Comparison of ENCODE assay signal across 1 cellular context in the genomic region with DNA sequence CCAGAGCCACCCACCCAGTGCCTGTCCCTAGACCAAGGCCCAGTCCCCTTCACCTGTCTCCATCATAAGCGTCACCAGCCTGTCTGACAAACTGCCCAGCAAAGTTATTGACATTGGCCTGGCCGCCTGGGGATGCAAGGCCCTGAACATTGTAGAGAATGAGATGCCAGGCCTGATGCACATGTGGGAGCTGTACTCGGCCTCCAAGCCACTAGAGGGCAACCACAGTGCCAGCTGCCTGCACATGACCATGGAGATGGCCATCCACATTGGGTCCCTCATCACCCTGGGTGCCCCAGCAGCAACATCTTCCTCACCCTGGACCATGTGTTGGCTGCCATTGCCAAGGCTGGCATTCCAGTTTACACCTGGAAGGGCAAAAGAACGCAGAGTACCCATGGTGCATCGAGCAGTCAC.
TF ChIP-seq lines count a peak whose summit lies in the region.

No MANE protein-coding gene starts in this region.

TF ChIP-seq in HepG2, 621 proteins besides CTCF, POLR2A, EP300 and RAD21 (continued from another document):
- TF ChIP-seq, protein P1, sequence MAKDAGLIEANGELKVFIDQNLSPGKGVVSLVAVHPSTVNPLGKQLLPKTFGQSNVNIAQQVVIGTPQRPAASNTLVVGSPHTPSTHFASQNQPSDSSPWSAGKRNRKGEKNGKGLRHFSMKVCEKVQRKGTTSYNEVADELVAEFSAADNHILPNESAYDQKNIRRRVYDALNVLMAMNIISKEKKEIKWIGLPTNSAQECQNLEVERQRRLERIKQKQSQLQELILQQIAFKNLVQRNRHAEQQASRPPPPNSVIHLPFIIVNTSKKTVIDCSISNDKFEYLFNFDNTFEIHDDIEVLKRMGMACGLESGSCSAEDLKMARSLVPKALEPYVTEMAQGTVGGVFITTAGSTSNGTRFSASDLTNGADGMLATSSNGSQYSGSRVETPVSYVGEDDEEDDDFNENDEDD (CRISPR knock-in tag; IDR thresholded peaks at IDR 0.05; ENCODE audit: borderline replicate concordance) = no peak
- TF ChIP-seq MIER3 (CRISPR knock-in tag; IDR thresholded peaks at IDR 0.05; ENCODE audit: borderline replicate concordance) (no peak), ZBTB7A (CRISPR knock-in tag; IDR thresholded peaks at IDR 0.05) (no peak), MZF1 (CRISPR knock-in tag; IDR thresholded peaks at IDR 0.05; ENCODE audit: borderline replicate concordance) (no peak), ZMYM4 (CRISPR knock-in tag; IDR thresholded peaks at IDR 0.05) (0 out of 2 replicates have a peak, but pooled peaks have one; percentile 29), RXRA (CRISPR knock-in tag; IDR thresholded peaks at IDR 0.05) (no peak), ZNF30 (CRISPR knock-in tag; IDR thresholded peaks at IDR 0.05) (no peak), CENPT (CRISPR knock-in tag; IDR thresholded peaks at IDR 0.05; ENCODE audit: low read depth) (no peak), MBNL3 (CRISPR knock-in tag; conservative IDR thresholded peaks at IDR 0.05) (no peak), ZFP36L1 (CRISPR knock-in tag; IDR thresholded peaks at IDR 0.05) (no peak), KDM4B (CRISPR knock-in tag; IDR thresholded peaks at IDR 0.05) (no peak), KDM5B (CRISPR knock-in tag; IDR thresholded peaks at IDR 0.05; ENCODE audit: borderline replicate concordance) (no peak), FOXJ3 (CRISPR knock-in tag; IDR thresholded peaks at IDR 0.05; ENCODE audit: borderline replicate concordance) (no peak), TEAD2 (CRISPR knock-in tag; IDR thresholded peaks at IDR 0.05) (no peak), ZNF383 (CRISPR knock-in tag; IDR thresholded peaks at IDR 0.05; ENCODE audit: borderline replicate concordance) (no peak), ATF7-NPFF (CRISPR knock-in tag; IDR thresholded peaks at IDR 0.05; ENCODE audit: low read depth) (no peak), ZNF224 (CRISPR knock-in tag; IDR thresholded peaks at IDR 0.05) (no peak), LCORL (IDR thresholded peaks at IDR 0.05) (no peak), LCORL (CRISPR knock-in tag; IDR thresholded peaks at IDR 0.05) (no peak)
- TF ChIP-seq, protein P2, sequence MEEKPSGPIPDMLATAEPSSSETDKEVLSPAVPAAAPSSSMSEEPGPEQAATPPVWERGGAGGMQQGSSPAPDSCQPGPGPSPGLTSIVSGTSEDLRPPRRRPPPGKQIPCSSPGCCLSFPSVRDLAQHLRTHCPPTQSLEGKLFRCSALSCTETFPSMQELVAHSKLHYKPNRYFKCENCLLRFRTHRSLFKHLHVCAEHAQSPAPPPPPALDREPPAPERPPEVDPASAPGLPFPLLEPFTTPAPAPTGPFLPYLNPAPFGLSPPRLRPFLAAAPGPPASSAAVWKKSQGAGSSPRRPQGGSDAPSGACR (CRISPR knock-in tag; IDR thresholded peaks at IDR 0.05) = no peak
- TF ChIP-seq, protein P3, sequence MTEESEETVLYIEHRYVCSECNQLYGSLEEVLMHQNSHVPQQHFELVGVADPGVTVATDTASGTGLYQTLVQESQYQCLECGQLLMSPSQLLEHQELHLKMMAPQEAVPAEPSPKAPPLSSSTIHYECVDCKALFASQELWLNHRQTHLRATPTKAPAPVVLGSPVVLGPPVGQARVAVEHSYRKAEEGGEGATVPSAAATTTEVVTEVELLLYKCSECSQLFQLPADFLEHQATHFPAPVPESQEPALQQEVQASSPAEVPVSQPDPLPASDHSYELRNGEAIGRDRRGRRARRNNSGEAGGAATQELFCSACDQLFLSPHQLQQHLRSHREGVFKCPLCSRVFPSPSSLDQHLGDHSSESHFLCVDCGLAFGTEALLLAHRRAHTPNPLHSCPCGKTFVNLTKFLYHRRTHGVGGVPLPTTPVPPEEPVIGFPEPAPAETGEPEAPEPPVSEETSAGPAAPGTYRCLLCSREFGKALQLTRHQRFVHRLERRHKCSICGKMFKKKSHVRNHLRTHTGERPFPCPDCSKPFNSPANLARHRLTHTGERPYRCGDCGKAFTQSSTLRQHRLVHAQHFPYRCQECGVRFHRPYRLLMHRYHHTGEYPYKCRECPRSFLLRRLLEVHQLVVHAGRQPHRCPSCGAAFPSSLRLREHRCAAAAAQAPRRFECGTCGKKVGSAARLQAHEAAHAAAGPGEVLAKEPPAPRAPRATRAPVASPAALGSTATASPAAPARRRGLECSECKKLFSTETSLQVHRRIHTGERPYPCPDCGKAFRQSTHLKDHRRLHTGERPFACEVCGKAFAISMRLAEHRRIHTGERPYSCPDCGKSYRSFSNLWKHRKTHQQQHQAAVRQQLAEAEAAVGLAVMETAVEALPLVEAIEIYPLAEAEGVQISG (CRISPR knock-in tag; IDR thresholded peaks at IDR 0.05) = peak; percentile 98
- TF ChIP-seq, protein P4, sequence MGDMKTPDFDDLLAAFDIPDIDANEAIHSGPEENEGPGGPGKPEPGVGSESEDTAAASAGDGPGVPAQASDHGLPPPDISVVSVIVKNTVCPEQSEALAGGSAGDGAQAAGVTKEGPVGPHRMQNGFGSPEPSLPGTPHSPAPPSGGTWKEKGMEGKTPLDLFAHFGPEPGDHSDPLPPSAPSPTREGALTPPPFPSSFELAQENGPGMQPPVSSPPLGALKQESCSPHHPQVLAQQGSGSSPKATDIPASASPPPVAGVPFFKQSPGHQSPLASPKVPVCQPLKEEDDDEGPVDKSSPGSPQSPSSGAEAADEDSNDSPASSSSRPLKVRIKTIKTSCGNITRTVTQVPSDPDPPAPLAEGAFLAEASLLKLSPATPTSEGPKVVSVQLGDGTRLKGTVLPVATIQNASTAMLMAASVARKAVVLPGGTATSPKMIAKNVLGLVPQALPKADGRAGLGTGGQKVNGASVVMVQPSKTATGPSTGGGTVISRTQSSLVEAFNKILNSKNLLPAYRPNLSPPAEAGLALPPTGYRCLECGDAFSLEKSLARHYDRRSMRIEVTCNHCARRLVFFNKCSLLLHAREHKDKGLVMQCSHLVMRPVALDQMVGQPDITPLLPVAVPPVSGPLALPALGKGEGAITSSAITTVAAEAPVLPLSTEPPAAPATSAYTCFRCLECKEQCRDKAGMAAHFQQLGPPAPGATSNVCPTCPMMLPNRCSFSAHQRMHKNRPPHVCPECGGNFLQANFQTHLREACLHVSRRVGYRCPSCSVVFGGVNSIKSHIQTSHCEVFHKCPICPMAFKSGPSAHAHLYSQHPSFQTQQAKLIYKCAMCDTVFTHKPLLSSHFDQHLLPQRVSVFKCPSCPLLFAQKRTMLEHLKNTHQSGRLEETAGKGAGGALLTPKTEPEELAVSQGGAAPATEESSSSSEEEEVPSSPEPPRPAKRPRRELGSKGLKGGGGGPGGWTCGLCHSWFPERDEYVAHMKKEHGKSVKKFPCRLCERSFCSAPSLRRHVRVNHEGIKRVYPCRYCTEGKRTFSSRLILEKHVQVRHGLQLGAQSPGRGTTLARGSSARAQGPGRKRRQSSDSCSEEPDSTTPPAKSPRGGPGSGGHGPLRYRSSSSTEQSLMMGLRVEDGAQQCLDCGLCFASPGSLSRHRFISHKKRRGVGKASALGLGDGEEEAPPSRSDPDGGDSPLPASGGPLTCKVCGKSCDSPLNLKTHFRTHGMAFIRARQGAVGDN (CRISPR knock-in tag; IDR thresholded peaks at IDR 0.05) = no peak
- TF ChIP-seq, protein P5, sequence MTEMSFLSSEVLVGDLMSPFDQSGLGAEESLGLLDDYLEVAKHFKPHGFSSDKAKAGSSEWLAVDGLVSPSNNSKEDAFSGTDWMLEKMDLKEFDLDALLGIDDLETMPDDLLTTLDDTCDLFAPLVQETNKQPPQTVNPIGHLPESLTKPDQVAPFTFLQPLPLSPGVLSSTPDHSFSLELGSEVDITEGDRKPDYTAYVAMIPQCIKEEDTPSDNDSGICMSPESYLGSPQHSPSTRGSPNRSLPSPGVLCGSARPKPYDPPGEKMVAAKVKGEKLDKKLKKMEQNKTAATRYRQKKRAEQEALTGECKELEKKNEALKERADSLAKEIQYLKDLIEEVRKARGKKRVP (CRISPR knock-in tag; IDR thresholded peaks at IDR 0.05) = no peak
- TF ChIP-seq, protein P6, sequence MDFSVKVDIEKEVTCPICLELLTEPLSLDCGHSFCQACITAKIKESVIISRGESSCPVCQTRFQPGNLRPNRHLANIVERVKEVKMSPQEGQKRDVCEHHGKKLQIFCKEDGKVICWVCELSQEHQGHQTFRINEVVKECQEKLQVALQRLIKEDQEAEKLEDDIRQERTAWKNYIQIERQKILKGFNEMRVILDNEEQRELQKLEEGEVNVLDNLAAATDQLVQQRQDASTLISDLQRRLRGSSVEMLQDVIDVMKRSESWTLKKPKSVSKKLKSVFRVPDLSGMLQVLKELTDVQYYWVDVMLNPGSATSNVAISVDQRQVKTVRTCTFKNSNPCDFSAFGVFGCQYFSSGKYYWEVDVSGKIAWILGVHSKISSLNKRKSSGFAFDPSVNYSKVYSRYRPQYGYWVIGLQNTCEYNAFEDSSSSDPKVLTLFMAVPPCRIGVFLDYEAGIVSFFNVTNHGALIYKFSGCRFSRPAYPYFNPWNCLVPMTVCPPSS (IDR thresholded peaks at IDR 0.05) = no peak
- TF ChIP-seq, protein P7, sequence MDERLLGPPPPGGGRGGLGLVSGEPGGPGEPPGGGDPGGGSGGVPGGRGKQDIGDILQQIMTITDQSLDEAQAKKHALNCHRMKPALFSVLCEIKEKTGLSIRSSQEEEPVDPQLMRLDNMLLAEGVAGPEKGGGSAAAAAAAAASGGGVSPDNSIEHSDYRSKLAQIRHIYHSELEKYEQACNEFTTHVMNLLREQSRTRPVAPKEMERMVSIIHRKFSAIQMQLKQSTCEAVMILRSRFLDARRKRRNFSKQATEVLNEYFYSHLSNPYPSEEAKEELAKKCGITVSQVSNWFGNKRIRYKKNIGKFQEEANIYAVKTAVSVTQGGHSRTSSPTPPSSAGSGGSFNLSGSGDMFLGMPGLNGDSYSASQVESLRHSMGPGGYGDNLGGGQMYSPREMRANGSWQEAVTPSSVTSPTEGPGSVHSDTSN (CRISPR knock-in tag; IDR thresholded peaks at IDR 0.05) = no peak
- TF ChIP-seq, protein P8, sequence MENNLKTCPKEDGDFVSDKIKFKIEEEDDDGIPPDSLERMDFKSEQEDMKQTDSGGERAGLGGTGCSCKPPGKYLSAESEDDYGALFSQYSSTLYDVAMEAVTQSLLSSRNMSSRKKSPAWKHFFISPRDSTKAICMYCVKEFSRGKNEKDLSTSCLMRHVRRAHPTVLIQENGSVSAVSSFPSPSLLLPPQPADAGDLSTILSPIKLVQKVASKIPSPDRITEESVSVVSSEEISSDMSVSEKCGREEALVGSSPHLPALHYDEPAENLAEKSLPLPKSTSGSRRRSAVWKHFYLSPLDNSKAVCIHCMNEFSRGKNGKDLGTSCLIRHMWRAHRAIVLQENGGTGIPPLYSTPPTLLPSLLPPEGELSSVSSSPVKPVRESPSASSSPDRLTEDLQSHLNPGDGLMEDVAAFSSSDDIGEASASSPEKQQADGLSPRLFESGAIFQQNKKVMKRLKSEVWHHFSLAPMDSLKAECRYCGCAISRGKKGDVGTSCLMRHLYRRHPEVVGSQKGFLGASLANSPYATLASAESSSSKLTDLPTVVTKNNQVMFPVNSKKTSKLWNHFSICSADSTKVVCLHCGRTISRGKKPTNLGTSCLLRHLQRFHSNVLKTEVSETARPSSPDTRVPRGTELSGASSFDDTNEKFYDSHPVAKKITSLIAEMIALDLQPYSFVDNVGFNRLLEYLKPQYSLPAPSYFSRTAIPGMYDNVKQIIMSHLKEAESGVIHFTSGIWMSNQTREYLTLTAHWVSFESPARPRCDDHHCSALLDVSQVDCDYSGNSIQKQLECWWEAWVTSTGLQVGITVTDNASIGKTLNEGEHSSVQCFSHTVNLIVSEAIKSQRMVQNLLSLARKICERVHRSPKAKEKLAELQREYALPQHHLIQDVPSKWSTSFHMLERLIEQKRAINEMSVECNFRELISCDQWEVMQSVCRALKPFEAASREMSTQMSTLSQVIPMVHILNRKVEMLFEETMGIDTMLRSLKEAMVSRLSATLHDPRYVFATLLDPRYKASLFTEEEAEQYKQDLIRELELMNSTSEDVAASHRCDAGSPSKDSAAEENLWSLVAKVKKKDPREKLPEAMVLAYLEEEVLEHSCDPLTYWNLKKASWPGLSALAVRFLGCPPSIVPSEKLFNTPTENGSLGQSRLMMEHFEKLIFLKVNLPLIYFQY (CRISPR knock-in tag; IDR thresholded peaks at IDR 0.05; ENCODE audit: borderline replicate concordance) = no peak
